In the genomic region with DNA sequence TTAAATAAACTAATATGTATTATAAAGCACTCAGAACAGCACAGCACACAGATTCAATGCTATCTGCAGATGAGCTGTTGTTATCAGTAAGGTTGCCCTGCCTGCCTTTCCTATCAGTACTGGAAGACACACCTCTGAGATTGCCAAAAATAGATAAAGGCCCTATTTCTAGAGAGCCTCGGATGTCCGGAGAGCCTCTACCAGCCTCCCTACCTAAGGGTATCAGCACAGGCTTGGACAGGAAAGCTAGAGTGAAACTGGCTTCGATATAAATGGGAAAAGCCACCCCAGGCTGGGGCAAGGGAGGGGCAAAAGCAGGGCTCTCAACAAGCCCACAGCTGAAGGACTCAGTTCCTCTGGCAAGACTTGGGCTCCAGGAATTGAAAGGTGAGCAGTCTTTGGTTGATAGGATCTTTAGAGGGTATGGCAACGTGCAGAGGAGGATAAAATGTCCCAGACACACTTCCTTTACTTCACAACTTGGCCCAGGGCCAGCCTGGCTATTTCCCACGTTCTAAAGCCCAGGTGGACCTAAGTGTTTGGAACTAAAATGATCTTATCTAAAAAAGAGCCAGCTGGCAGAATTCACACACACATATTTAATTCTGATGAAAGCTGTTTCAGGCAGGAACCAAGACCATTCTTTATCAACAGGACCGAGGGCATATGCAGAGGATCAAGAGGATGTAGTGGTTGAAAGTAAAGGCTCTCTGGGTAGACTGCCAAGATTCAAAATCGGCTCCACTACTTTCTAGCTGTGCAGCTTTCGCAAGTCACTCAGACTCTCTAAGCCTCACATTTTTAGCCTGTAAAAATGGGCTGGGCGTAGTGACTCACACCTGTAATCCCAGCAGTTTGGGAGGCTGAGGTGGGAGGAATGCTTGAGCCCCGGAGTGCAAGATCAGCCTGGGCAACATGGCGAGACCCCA, we compare ENCODE assay signal across 8 cellular contexts. TPM values are rescaled to one million over a fixed set of nuclear protein-coding genes. Genes with fewer than 3 reads are reported as not detected.
DNase-seq lines count a peak whose midpoint lies in the region; FAIRE-seq and TF ChIP-seq lines count a peak whose summit lies in the region.

No MANE protein-coding gene starts in this region.

- H3K27ac Mint-ChIP-seq in astrocyte (ENCODE audit: unreplicated experiment): no peak overlapping the region

- no peaks in the 10 kb centered on the region for H3K9me3 Mint-ChIP-seq in astrocyte (ENCODE audit: unreplicated experiment)

- H3K4me1 Mint-ChIP-seq in astrocyte (ENCODE audit: low read depth, unreplicated experiment): peaks cover 3% of the 10 kb centered on the region

- peak; percentile 26 for DNase-seq in ELR (ENCODE audit: low read depth)
- peak; percentile 80 for DNase-seq in NCI-H1092 treated with DMSO at 0.1 percent for 48 hours (lab: John Stamatoyannopoulos, UW)
- DNase-seq in astrocyte (ENCODE audit: low read depth): peak; percentile 51
- DNase-seq in frontal cortex (ENCODE audit: low spot score in 2 of 2): no peak
- DNase-seq in neuronal stem cell (ENCODE audit: low spot score): no peak
- no peak for DNase-seq in stimulated activated CD4-positive, alpha-beta T cell treated with anti-CD3 and anti-CD28 coated beads, Interleukin-4, amount 100 ng/mL, for 4 hours
- DNase-seq in stimulated activated CD4-positive, alpha-beta T cell treated with anti-CD3 and anti-CD28 coated beads, Interleukin-4, amount 100 ng/mL, for 1 hour: no peak

- no peak overlapping the region for H2BK5ac ChIP-seq in neuronal stem cell (ENCODE audit: low read length)

- FAIRE-seq in astrocyte (lab: Jason Lieb, UNC) (no peak), frontal cortex (lab: Jason Lieb, UNC) (no peak)

- no peak for TF ChIP-seq CTCF in astrocyte (IDR thresholded peaks at IDR 0.05; ENCODE audit: insufficient read depth, low read depth, low read length)

- H4K20me1 ChIP-seq in astrocyte (ENCODE audit: insufficient read depth, low read length): no peaks in the 10 kb centered on the region

- no peak overlapping the region for H3K14ac ChIP-seq in neuronal stem cell (ENCODE audit: low read length)

- H2BK120ac ChIP-seq in neuronal stem cell (ENCODE audit: low read depth, low read length): no peak overlapping the region

- no peaks in the 10 kb centered on the region for H3K36me3 ChIP-seq in astrocyte (ENCODE audit: insufficient read depth, low read length)
- H3K36me3 ChIP-seq in mucosa of stomach (ENCODE audit: control insufficient read depth, insufficient read depth, low read length): no peaks in the 10 kb centered on the region
- no peaks in the 10 kb centered on the region for H3K36me3 ChIP-seq in neuronal stem cell (replicated peaks in 1 of 2; ENCODE audit: control insufficient read depth in 2 of 2, insufficient read depth in 2 of 2, low read length in 2 of 2)

- H3K27me3 Mint-ChIP-seq in astrocyte (ENCODE audit: low read depth, unreplicated experiment): peaks cover 5% of the 10 kb centered on the region

- no peak overlapping the region for H2BK12ac ChIP-seq in neuronal stem cell (ENCODE audit: low read length)

- H3K4me3 ChIP-seq in astrocyte (ENCODE audit: insufficient read depth, low read depth, low read length) (no peak overlapping the region), mucosa of stomach (ENCODE audit: low read length) (peak overlapping the region; percentile 28), neuronal stem cell (ENCODE audit: low read length in 2 of 2) (no peak overlapping the region)

- H3K4ac ChIP-seq in neuronal stem cell (ENCODE audit: low read length): no peak overlapping the region

- no peak overlapping the region for H4K91ac ChIP-seq in neuronal stem cell (ENCODE audit: low read depth, low read length, poor library complexity)

- H3K79me1 ChIP-seq in neuronal stem cell (ENCODE audit: low read depth, low read length): no peaks in the 10 kb centered on the region

- no peak overlapping the region for H4K8ac ChIP-seq in neuronal stem cell (ENCODE audit: low read depth, low read length)

- H3K4me2 ChIP-seq in astrocyte (ENCODE audit: low read length): no peak overlapping the region
- no peak overlapping the region for H3K4me2 ChIP-seq in neuronal stem cell (ENCODE audit: insufficient read depth, low read length, poor library complexity, severe bottlenecking)

- no peak overlapping the region for H3K18ac ChIP-seq in neuronal stem cell (ENCODE audit: low read length)

- no peaks in the 10 kb centered on the region for H3K9me3 ChIP-seq in astrocyte (ENCODE audit: insufficient read depth, low read depth, low read length)
- no peaks in the 10 kb centered on the region for H3K9me3 ChIP-seq in mucosa of stomach (ENCODE audit: control insufficient read depth, low read length)
- no peaks in the 10 kb centered on the region for H3K9me3 ChIP-seq in neuronal stem cell (replicated peaks in 1 of 2; ENCODE audit: control insufficient read depth in 2 of 2, insufficient read depth in 1 of 2, low read depth in 1 of 2, low read length in 2 of 2)

- no CpG with 5 or more reads among the region's 11 CpGs for WGBS in neuronal stem cell (ENCODE audit: extremely low coverage in 2 of 2, insufficient read length in 2 of 2, insufficient replicate concordance in 1 of 2), 2 donors

- H3K27ac ChIP-seq in astrocyte (ENCODE audit: low read depth, low read length) (no peak overlapping the region), neuronal stem cell (replicated peaks; ENCODE audit: low read length) (no peak overlapping the region)

- no peak overlapping the region for H3K4me3 Mint-ChIP-seq in astrocyte (ENCODE audit: unreplicated experiment)

- H2AFZ ChIP-seq in astrocyte (ENCODE audit: low read depth, low read length) (no peak overlapping the region), neuronal stem cell (ENCODE audit: low read length) (no peak overlapping the region)

- no peak overlapping the region for H2AK5ac ChIP-seq in neuronal stem cell (ENCODE audit: low read depth, low read length)

- H3K4me1 ChIP-seq in astrocyte (ENCODE audit: insufficient read depth, low read length): no peaks in the 10 kb centered on the region
- peaks cover 10% of the 10 kb centered on the region for H3K4me1 ChIP-seq in mucosa of stomach (ENCODE audit: control insufficient read depth, insufficient read depth, low read length)
- H3K4me1 ChIP-seq in neuronal stem cell (ENCODE audit: control insufficient read depth in 2 of 2, insufficient read depth in 1 of 2, low read depth in 1 of 2, low read length in 2 of 2): no peaks in the 10 kb centered on the region

- H3K9ac ChIP-seq in astrocyte (ENCODE audit: low read length): no peak overlapping the region
- H3K9ac ChIP-seq in mucosa of stomach (ENCODE audit: low read length): no peak overlapping the region
- no peak overlapping the region for H3K9ac ChIP-seq in neuronal stem cell (ENCODE audit: low read depth, low read length, poor library complexity)

- no peaks in the 10 kb centered on the region for H3K36me3 Mint-ChIP-seq in astrocyte (ENCODE audit: low read depth, unreplicated experiment)

- H3K23ac ChIP-seq in neuronal stem cell (ENCODE audit: low read depth, low read length, poor library complexity): no peak overlapping the region

- no peak overlapping the region for H2BK15ac ChIP-seq in neuronal stem cell (ENCODE audit: low read length)

- H3K79me2 ChIP-seq in astrocyte (ENCODE audit: insufficient read depth, low read length): no peaks in the 10 kb centered on the region

- peaks cover 2% of the 10 kb centered on the region for H3K27me3 ChIP-seq in astrocyte (ENCODE audit: insufficient read depth, low read length)
- no peaks in the 10 kb centered on the region for H3K27me3 ChIP-seq in mucosa of stomach (ENCODE audit: control insufficient read depth, insufficient read depth, low read length)
- H3K27me3 ChIP-seq in neuronal stem cell (ENCODE audit: control insufficient read depth in 3 of 3, insufficient read depth in 3 of 3, low read depth in 1 of 3, low read length in 3 of 3): peaks cover 0 to 18% (median 0%) of the 10 kb centered on the region in 3 experiments

RNA-seq across cellular contexts. Expression of gene ITPR2, which starts 37.8 kb away (rescaled TPM):
- total RNA-seq in astrocyte (24.4 and 24.8 TPM in 2 replicates), frontal cortex (28.1 TPM)
- polyA plus RNA-seq in neuronal stem cell (2013, experiment 1 of 2): 0.25 TPM
- polyA plus RNA-seq in neuronal stem cell (2013, experiment 2 of 2): 0.17 TPM

Comparison
In these comparisons a context has a peak if more than half of its experiments do, and no peak if none do; other contexts are left out.
1. DNase-seq: peak in ELR (single experiment), NCI-H1092 treated with DMSO at 0.1 percent for 48 hours (single experiment) and astrocyte (single experiment); none in frontal cortex (0 of 2), neuronal stem cell (single experiment), stimulated activated CD4-positive, alpha-beta T cell treated with anti-CD3 and anti-CD28 coated beads, Interleukin-4, amount 100 ng/mL, for 4 hours (0 of 2) and stimulated activated CD4-positive, alpha-beta T cell treated with anti-CD3 and anti-CD28 coated beads, Interleukin-4, amount 100 ng/mL, for 1 hour (single experiment).